ENCODE assay signal across 22 cellular contexts in the genomic region with DNA sequence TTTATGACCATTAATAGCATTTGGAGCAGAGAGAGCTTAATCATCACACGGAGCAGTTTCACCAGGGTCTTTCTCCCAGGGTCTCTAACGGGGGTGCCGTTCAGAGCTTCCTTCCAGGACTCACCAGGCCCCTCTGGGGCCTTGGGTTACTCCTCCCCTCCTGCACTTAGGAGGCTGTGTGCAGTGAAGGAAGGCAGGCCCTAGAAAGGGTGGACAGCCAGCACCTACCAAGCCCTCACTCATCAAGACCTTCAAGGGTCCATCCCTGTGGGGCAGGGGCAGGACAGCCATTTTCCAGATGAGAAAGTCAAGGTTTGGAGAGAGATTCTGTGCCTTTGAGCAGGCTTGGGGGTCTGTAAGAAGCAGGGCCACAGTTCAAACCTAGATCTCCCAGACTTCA.
"Had no signal": no experiment of that assay in that cellular context is flagged by ENCODE, and none has a peak within 500 bp of the region (broad histone marks: within the 10 kb centered on the region; RNA-seq: fewer than 3 reads in every experiment).

No MANE protein-coding gene starts in this region.

- H3K4me1 ChIP-seq: ascending aorta, body of pancreas had no signal

- H3K9me3 ChIP-seq: ascending aorta, body of pancreas had no signal

- H3K4me3 ChIP-seq: ascending aorta, body of pancreas, K562 had no signal

- H3K27me3 Mint-ChIP-seq: activated naive CD8-positive, alpha-beta T cell treated with anti-CD3 and anti-CD28 coated beads, Interleukin-2, amount 50 U/mL, for 24 hours; T-helper 17 cell had no signal

- H3K4me3 Mint-ChIP-seq: activated naive CD8-positive, alpha-beta T cell treated with anti-CD3 and anti-CD28 coated beads, Interleukin-2, amount 50 U/mL, for 24 hours; T-helper 17 cell; WTC11 had no signal

- H3K27me3 ChIP-seq: ascending aorta, body of pancreas had no signal

- H3K4me1 Mint-ChIP-seq: activated naive CD8-positive, alpha-beta T cell treated with anti-CD3 and anti-CD28 coated beads, Interleukin-2, amount 50 U/mL, for 24 hours; T-helper 17 cell had no signal

- H3K9me3 Mint-ChIP-seq: activated naive CD4-positive, alpha-beta T cell treated with anti-CD3 and anti-CD28 coated beads, Interleukin-2, amount 50 U/mL, for 72 hours; activated naive CD8-positive, alpha-beta T cell treated with anti-CD3 and anti-CD28 coated beads, Interleukin-2, amount 50 U/mL, for 24 hours; WTC11 had no signal

- ATAC-seq: activated naive CD4-positive, alpha-beta T cell treated with anti-CD3 and anti-CD28 coated beads, Interleukin-2, amount 50 U/mL, for 72 hours; activated naive CD8-positive, alpha-beta T cell treated with anti-CD3 and anti-CD28 coated beads, Interleukin-2, amount 50 U/mL, for 24 hours; body of pancreas; K562; PC-3; T-helper 17 cell; WTC11 had no signal

- H3K27ac Mint-ChIP-seq: activated naive CD4-positive, alpha-beta T cell treated with anti-CD3 and anti-CD28 coated beads, Interleukin-2, amount 50 U/mL, for 72 hours; activated naive CD8-positive, alpha-beta T cell treated with anti-CD3 and anti-CD28 coated beads, Interleukin-2, amount 50 U/mL, for 24 hours; T-helper 17 cell; WTC11 had no signal

- H3K36me3 ChIP-seq: ascending aorta had no signal

- H3K27ac ChIP-seq: ascending aorta, body of pancreas had no signal

- H3K36me3 Mint-ChIP-seq: activated naive CD4-positive, alpha-beta T cell treated with anti-CD3 and anti-CD28 coated beads, Interleukin-2, amount 50 U/mL, for 72 hours; WTC11 had no signal

- DNase-seq: activated CD4-positive, alpha-beta T cell treated with anti-CD3 and anti-CD28 coated beads for 48 hours; activated CD4-positive, alpha-beta T cell treated with anti-CD3 and anti-CD28 coated beads, Interleukin-2, amount 50 U/mL, for 48 hours; activated CD4-positive, CD25-positive, alpha-beta regulatory T cell treated with anti-CD3 and anti-CD28 coated beads, Interleukin-2, amount 50 U/mL, for 72 hours; activated naive CD4-positive, alpha-beta T cell treated with Interleukin-2 at 50 U/mL for 16 hours; activated naive CD8-positive, alpha-beta T cell treated with anti-CD3 and anti-CD28 coated beads, Interleukin-2, amount 50 U/mL, for 24 hours; amniotic stem cell; Karpas-422; NCI-H1048; NCI-H146; NCI-H187 treated with DMSO at 0.1 percent for 48 hours; NCI-H2081 treated with DMSO at 0.1 percent for 48 hours; NCI-H446; NCI-H524; PC-3; SHP77 treated with DMSO at 0.1 percent for 48 hours; T-helper 17 cell; T-helper 9 cell had no signal
